In the genomic region with DNA sequence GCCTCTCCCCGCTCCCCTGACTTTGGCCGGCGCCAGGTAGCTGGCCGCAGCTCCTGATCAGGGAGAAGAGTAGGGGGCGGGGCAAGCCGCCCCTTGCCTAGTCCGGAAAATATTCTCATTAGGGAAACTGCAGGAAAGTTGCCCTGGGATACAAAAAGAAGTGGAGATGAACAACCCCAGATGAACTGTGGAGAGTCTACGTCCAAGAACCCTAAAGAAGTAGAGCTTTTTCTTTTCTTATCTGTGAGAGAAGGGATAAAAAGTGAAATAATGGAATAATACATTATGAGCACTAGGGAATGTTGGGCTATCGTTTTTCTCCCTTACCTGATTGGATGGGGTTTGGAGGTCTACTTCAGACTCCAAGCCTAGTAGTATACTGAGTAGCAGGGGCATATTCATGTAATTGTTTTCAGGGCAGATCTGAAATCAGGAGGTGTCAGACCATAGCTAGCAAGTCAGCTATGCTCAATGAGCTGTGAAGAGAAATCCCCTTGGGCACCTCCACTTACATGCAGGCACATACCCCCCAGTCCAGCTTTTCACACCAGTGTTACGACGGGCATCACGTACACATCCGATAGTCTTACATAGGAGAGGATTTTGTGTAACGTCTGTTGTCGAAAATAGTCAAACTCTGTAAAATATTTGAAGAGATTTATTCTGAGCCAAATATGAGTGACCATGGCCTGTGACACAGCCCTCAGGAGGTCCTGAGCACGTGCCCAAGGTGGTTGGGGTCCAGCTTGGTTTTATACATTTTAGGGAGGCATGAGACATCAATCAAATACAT, we compare ENCODE assay signal across 8 cellular contexts. TPM values are rescaled to one million over a fixed set of nuclear protein-coding genes. Genes with fewer than 3 reads are reported as not detected.
A peak's percentile ranks its signal among the peaks of the same experiment; 100 is the strongest.
DNase-seq lines count a peak whose midpoint lies in the region; ATAC-seq, FAIRE-seq and TF ChIP-seq lines count a peak whose summit lies in the region.

No MANE protein-coding gene starts in this region.

- CTCF ChIA-PET in PC-3 (lab: Charles Lee): interaction anchor here (0.7 to 1.5 kb wide), 6 partner anchors 126 to 712 kb away, joined by 4 to 10 read pairs (median 6); no protein-coding TSS in a partner anchor

- peak overlapping the region; percentile 73 for H3K4me3 ChIP-seq in H7 (ENCODE audit: insufficient read depth, low read depth, low read length)
- H3K4me3 ChIP-seq in PC-3 (ENCODE audit: low read length): peak overlapping the region; percentile 89
- peak overlapping the region; percentile 68 for H3K4me3 ChIP-seq in fibroblast of pulmonary artery (replicated peaks; ENCODE audit: low read depth, low read length)

- H3K27ac ChIP-seq in PC-3 (ENCODE audit: low read length): peak overlapping the region; percentile 85

- H3K4me1 ChIP-seq in PC-3 (ENCODE audit: insufficient read depth, low read length): peaks cover 15% of the 10 kb centered on the region

- 0 out of 2 replicates have a peak, but pooled peaks cover 5% of the 10 kb centered on the region for H3K79me2 ChIP-seq in PC-3 (ENCODE audit: low read length)

- ATAC-seq in PC-3 (no peak), GM21723 (IDR thresholded peaks at IDR 0.05; ENCODE audit: unreplicated experiment) (no peak)

- peak; percentile 59; the same call in 1 of the 2 replicates for TF ChIP-seq POLR2A in GM12892 (IDR thresholded peaks at IDR 0.05; ENCODE audit: low read depth, low read length)

- intact Hi-C loops in PC-3 (cut with micrococcal nuclease): loop anchor here (2.0 to 5.0 kb wide), 4 partner anchors 79 to 364 kb away; no protein-coding TSS in a partner anchor

- peak; percentile 69 for FAIRE-seq in GM12892 (lab: Jason Lieb, UNC)

- peak overlapping the region; percentile 98 for H2AFZ ChIP-seq in PC-3 (ENCODE audit: low read length)

- H3K9me2 ChIP-seq in PC-3 (replicated peaks; ENCODE audit: low read length): no peaks in the 10 kb centered on the region

- H3F3A ChIP-seq in PC-3 (ENCODE audit: low read length, unreplicated experiment): no peaks in the 10 kb centered on the region

- H3K9me3 ChIP-seq in PC-3 (ENCODE audit: low read length): no peaks in the 10 kb centered on the region

- H3K36me3 ChIP-seq in H7 (replicated peaks; ENCODE audit: control insufficient read depth, insufficient read depth, low read length): no peaks in the 10 kb centered on the region; the same call in 1 of the 2 replicates
- no peaks in the 10 kb centered on the region for H3K36me3 ChIP-seq in PC-3 (ENCODE audit: low read depth, low read length)

- TF ChIP-seq CTCF in PC-3 (conservative IDR thresholded peaks at IDR 0.05; ENCODE audit: low read depth, low read length): no peak
- no peak for TF ChIP-seq CTCF in fibroblast of pulmonary artery (IDR thresholded peaks at IDR 0.05; ENCODE audit: low read length, missing control alignments)

- POLR2A ChIA-PET in PC-3 (lab: Charles Lee; ENCODE audit: unreplicated experiment): interaction anchor here (0.6 to 0.8 kb wide), 3 partner anchors 62 to 427 kb away, joined by 3 to 6 read pairs (median 5); no protein-coding TSS in a partner anchor

- H4K20me1 ChIP-seq in PC-3 (ENCODE audit: low read length): no peaks in the 10 kb centered on the region

- H3K27me3 ChIP-seq in H7 (ENCODE audit: control insufficient read depth, insufficient read depth, low read length): peaks cover 11% of the 10 kb centered on the region
- no peaks in the 10 kb centered on the region for H3K27me3 ChIP-seq in PC-3 (ENCODE audit: low read length)

- peak overlapping the region; percentile 93 for H3K4me2 ChIP-seq in PC-3 (ENCODE audit: low read length)

- peak overlapping the region; percentile 74 for H3K9ac ChIP-seq in PC-3 (ENCODE audit: low read length)

- BruUV-seq in PC-3 (replicated peaks; lab: Mats Ljungman, UMichigan): TSS peak; percentile 70

- no peak for DNase-seq in GM12892 (ENCODE audit: insufficient read length)
- DNase-seq in H7: peak; percentile 13
- DNase-seq in PC-3: no peak
- DNase-seq in fibroblast of pulmonary artery (ENCODE audit: low read depth): no peak
- peak; percentile 80 for DNase-seq in renal cortical epithelial cell (ENCODE audit: low read depth)
- DNase-seq in stimulated activated CD8-positive, alpha-beta memory T cell treated with anti-CD3 and anti-CD28 coated beads, Interleukin-4, amount 100 ng/mL, for 48 hours: no peak
- no peak for DNase-seq in activated CD8-positive, alpha-beta memory T cell treated with anti-CD3 and anti-CD28 coated beads, Interleukin-2, amount 50 U/mL, for 48 hours

RNA-seq across cellular contexts. Expression of a gene that starts 1.7 kb away (rescaled TPM):
- polyA plus RNA-seq in GM12892 (2012; ENCODE audit: missing spikeins): 14.6 TPM
- 16.5 and 16.6 TPM in 2 replicates for total RNA-seq in H7 (2014; rRNA removed; shearing (Covaris generic))
- total RNA-seq in PC-3 (2014; rRNA removed) (5.1 and 6.2 TPM in 2 replicates), renal cortical epithelial cell (14.1 and 108 TPM in 2 replicates)

Comparison
In these comparisons a context has a peak if more than half of its experiments do, and no peak if none do; other contexts are left out.
1. DNase-seq: peak in H7 (single experiment) and renal cortical epithelial cell (single experiment); none in GM12892 (single experiment), PC-3 (single experiment), fibroblast of pulmonary artery (single experiment), stimulated activated CD8-positive, alpha-beta memory T cell treated with anti-CD3 and anti-CD28 coated beads, Interleukin-4, amount 100 ng/mL, for 48 hours (single experiment) and activated CD8-positive, alpha-beta memory T cell treated with anti-CD3 and anti-CD28 coated beads, Interleukin-2, amount 50 U/mL, for 48 hours (single experiment).
2. Peak in every context shown above with its lines, with median percentiles within 50 percentile points of each other: H3K4me3 ChIP-seq.